Comparison of ENCODE assay signal across 8 cellular contexts in genomic region chr5:74631088-74631960, GRCh38. TPM values are rescaled to one million over a fixed set of nuclear protein-coding genes. Genes with fewer than 3 reads are reported as not detected.
DNase-seq lines count a peak whose midpoint lies in the region; ATAC-seq and TF ChIP-seq lines count a peak whose summit lies in the region.

No MANE protein-coding gene starts in this region.

- no peaks in the 10 kb centered on the region for H3K9me2 ChIP-seq in OCI-LY1 (ENCODE audit: low read depth, low read length)

- TF ChIP-seq CTCF in 22Rv1 (IDR thresholded peaks at IDR 0.05), result no peak
- no peak for TF ChIP-seq CTCF in OCI-LY1 (IDR thresholded peaks at IDR 0.05; ENCODE audit: low read length)
- no peak for TF ChIP-seq CTCF in colonic mucosa (IDR thresholded peaks at IDR 0.05)
- no peak for TF ChIP-seq CTCF in natural killer cell (IDR thresholded peaks at IDR 0.05)

- H3K4me1 Mint-ChIP-seq in natural killer cell, result peaks cover 61 to 68% of the 10 kb centered on the region in 2 donors

- H3K27ac Mint-ChIP-seq in natural killer cell, result peak overlapping the region; percentile 95 to 97

- H3K27ac ChIP-seq in 22Rv1, result peak overlapping the region; percentile 22
- H3K27ac ChIP-seq in OCI-LY1 (ENCODE audit: low read depth, low read length, poor library complexity, severe bottlenecking), result peak overlapping the region; percentile 78
- H3K27ac ChIP-seq in colonic mucosa, result peak overlapping the region; percentile 45

- H3K9ac ChIP-seq in OCI-LY1 (ENCODE audit: low read length) (no peak overlapping the region; the same call in 1 of the 2 replicates), colonic mucosa (ENCODE audit: low read depth in 2 of 2, low read length in 2 of 2) (no peak overlapping the region)

- peak; percentile 92 for ATAC-seq in GM18858 (IDR thresholded peaks at IDR 0.05; ENCODE audit: unreplicated experiment)
- ATAC-seq in HG02970 (IDR thresholded peaks at IDR 0.05; ENCODE audit: low FRiP score, unreplicated experiment), result peak; percentile 78
- peak; percentile 66 to 88 (median 77) for ATAC-seq in natural killer cell

- H3K36me3 ChIP-seq in OCI-LY1 (ENCODE audit: insufficient read depth, low read length) (no peaks in the 10 kb centered on the region), colonic mucosa (peaks cover 5% of the 10 kb centered on the region)

- intact Hi-C loops in colonic mucosa (cut with DNase I), result loop anchor here (10.0 kb wide), 1 partner anchor 227 kb away; no protein-coding TSS in a partner anchor
- intact Hi-C loops in natural killer cell (cut with micrococcal nuclease), result loop anchor here (2.0 to 10.0 kb wide), 2 partner anchors 53 to 1773 kb away; partner anchors contain the start of gene IQGAP2

- no peaks in the 10 kb centered on the region for H4K20me1 ChIP-seq in OCI-LY1 (ENCODE audit: insufficient read depth, low read length)

- peak overlapping the region; percentile 66 for H3K4me3 Mint-ChIP-seq in natural killer cell

- H3K27me3 ChIP-seq in OCI-LY1 (ENCODE audit: insufficient read depth, low read length) (no peaks in the 10 kb centered on the region), colonic mucosa (no peaks in the 10 kb centered on the region)

- peak overlapping the region; percentile 13; the same call in 1 of the 2 replicates for H3K4me2 ChIP-seq in OCI-LY1 (ENCODE audit: low read length)

- H3K4me1 ChIP-seq in OCI-LY1 (ENCODE audit: insufficient read depth, low read length, severe bottlenecking), result peaks cover 21% of the 10 kb centered on the region
- peaks cover 7% of the 10 kb centered on the region for H3K4me1 ChIP-seq in colonic mucosa

- H3F3A ChIP-seq in OCI-LY1 (ENCODE audit: insufficient read depth, low read length), result no peaks in the 10 kb centered on the region

- no peaks in the 10 kb centered on the region for H3K27me3 Mint-ChIP-seq in natural killer cell (ENCODE audit: low read depth in 2 of 2)

- no peaks in the 10 kb centered on the region for H3K79me2 ChIP-seq in OCI-LY1 (ENCODE audit: insufficient read depth, low read length)

- H2AFZ ChIP-seq in OCI-LY1 (ENCODE audit: low read length), result no peak overlapping the region; the same call in 1 of the 2 replicates

- H3K4me3 ChIP-seq in OCI-LY1 (ENCODE audit: low read depth, low read length, poor library complexity, severe bottlenecking) (no peak overlapping the region), colonic mucosa (no peak overlapping the region)

- H3K9me3 ChIP-seq in OCI-LY1 (ENCODE audit: low read length), result no peaks in the 10 kb centered on the region
- no peaks in the 10 kb centered on the region for H3K9me3 ChIP-seq in colonic mucosa

- H3K36me3 Mint-ChIP-seq in natural killer cell, result no peaks in the 10 kb centered on the region

- no peak for DNase-seq in colonic mucosa
- DNase-seq in natural killer cell, result peak; percentile 43
- no peak for DNase-seq in NCI-H1436 treated with DMSO at 0.1 percent for 48 hours (lab: John Stamatoyannopoulos, UW)
- no peak for DNase-seq in DMS 273 treated with DMSO at 0.1 percent for 48 hours (lab: John Stamatoyannopoulos, UW)

- H3K9me3 Mint-ChIP-seq in natural killer cell, result no peaks in the 10 kb centered on the region

RNA-seq across cellular contexts. Expression of gene ENC1, which starts 9.2 kb away (rescaled TPM):
- total RNA-seq in colonic mucosa (10 to 100 TPM; 18.9 to 26.6 TPM), natural killer cell (100 to 1,000 TPM in 1 of 3 donors, 10 to 100 TPM in 2; 89.6 to 133 (median 99.3) TPM)

RNA-seq across cellular contexts. Expression of gene HEXB, which starts 53.7 kb away (rescaled TPM):
- 100 to 1,000 TPM; 173 to 197 TPM for total RNA-seq in colonic mucosa
- 10 to 100 TPM; 55.3 to 61.4 (median 55.5) TPM for total RNA-seq in natural killer cell

Comparison
In these comparisons a context has a peak if more than half of its experiments do, and no peak if none do; other contexts are left out.
1. H3K27ac ChIP-seq: peak in every context shown above with its lines; median percentile 78 in OCI-LY1; 45 in colonic mucosa; 22 in 22Rv1.